ENCODE assay signal across 22 cellular contexts in genomic region chr15:96052154-96052553, GRCh38.
DNase-seq lines count a peak whose midpoint lies in the region; ATAC-seq and TF ChIP-seq lines count a peak whose summit lies in the region.
"Had no signal": no experiment of that assay in that cellular context is flagged by ENCODE, and none has a peak within 500 bp of the region (broad histone marks: within the 10 kb centered on the region; RNA-seq: fewer than 3 reads in every experiment).

No MANE protein-coding gene starts in this region.

- intact Hi-C loops in Calu3 (cut with micrococcal nuclease; ENCODE audit: unreplicated experiment) (loop anchor here (2.0 to 5.0 kb wide), 3 partner anchors 119 to 281 kb away; no protein-coding TSS in a partner anchor), sciatic nerve (cut with DNase I) (no loop called here)

- H3K9me3 ChIP-seq in iPS-18a (ENCODE audit: control insufficient read depth, low read depth, low read length) (no peaks in the 10 kb centered on the region), neural progenitor cell (ENCODE audit: low read depth) (no peaks in the 10 kb centered on the region), Karpas-422 (ENCODE audit: low read length) (peaks cover 21% of the 10 kb centered on the region)
- H3K9me3 ChIP-seq: HAP-1, neutrophil, testis had no signal

- H3K27ac ChIP-seq in KMS-11 (no peak overlapping the region), iPS-18a (ENCODE audit: low read length) (no peak overlapping the region), neural progenitor cell (no peak overlapping the region), Karpas-422 (ENCODE audit: low read length) (no peak overlapping the region)
- H3K27ac ChIP-seq: neutrophil, testis had no signal

- H3F3A ChIP-seq in neural progenitor cell (ENCODE audit: low read depth), result peaks cover 35% of the 10 kb centered on the region

- H3K4me2 ChIP-seq in KMS-11 (peak overlapping the region; percentile 96; the same call in 1 of the 2 replicates), neural progenitor cell (peak overlapping the region; percentile 81), Karpas-422 (ENCODE audit: low read depth, low read length, poor library complexity, severe bottlenecking) (no peak overlapping the region)

- H3K4me1 ChIP-seq in KMS-11 (ENCODE audit: low read depth, poor library complexity, severe bottlenecking), result peaks cover 34% of the 10 kb centered on the region
- H3K4me1 ChIP-seq in iPS-18a (ENCODE audit: control insufficient read depth, low read depth, low read length), result peaks cover 7% of the 10 kb centered on the region
- H3K4me1 ChIP-seq in neural progenitor cell, result peaks cover 39% of the 10 kb centered on the region
- H3K4me1 ChIP-seq in Karpas-422 (ENCODE audit: low read length), result no peaks in the 10 kb centered on the region

- CTCF ChIA-PET in Calu3 (lab: Charles Lee), result interaction anchor here (0.6 to 1.7 kb wide), 4 partner anchors 10 to 275 kb away, joined by 3 to 5 read pairs (median 4); no protein-coding TSS in a partner anchor

- no peaks in the 10 kb centered on the region for H3K36me3 ChIP-seq in KMS-11 (ENCODE audit: insufficient read depth)
- no peaks in the 10 kb centered on the region for H3K36me3 ChIP-seq in iPS-18a (ENCODE audit: control insufficient read depth, low read depth, low read length)
- no peaks in the 10 kb centered on the region for H3K36me3 ChIP-seq in neural progenitor cell
- no peaks in the 10 kb centered on the region; the same call in 1 of the 2 replicates for H3K36me3 ChIP-seq in Karpas-422 (ENCODE audit: insufficient read depth, low read length)
- H3K36me3 ChIP-seq: HAP-1, neutrophil had no signal

- H4K20me1 ChIP-seq in KMS-11 (ENCODE audit: insufficient read depth) (no peaks in the 10 kb centered on the region), neural progenitor cell (ENCODE audit: low read depth) (no peaks in the 10 kb centered on the region), Karpas-422 (ENCODE audit: insufficient read depth, low read depth, low read length) (no peaks in the 10 kb centered on the region)

- no peak for TF ChIP-seq CTCF in Calu3 (IDR thresholded peaks at IDR 0.05; ENCODE audit: unreplicated experiment)
- TF ChIP-seq CTCF in KMS-11 (conservative IDR thresholded peaks at IDR 0.05; ENCODE audit: low read depth, low read length), result no peak
- no peak for TF ChIP-seq CTCF in neural progenitor cell (IDR thresholded peaks at IDR 0.05)

- no TSS peak for BruUV-seq in Calu3 (replicated peaks; lab: Mats Ljungman, UMichigan)

- H3K79me2 ChIP-seq in KMS-11 (ENCODE audit: insufficient read depth, low read depth) (no peaks in the 10 kb centered on the region), neural progenitor cell (ENCODE audit: low read depth) (no peaks in the 10 kb centered on the region), Karpas-422 (ENCODE audit: low read length) (no peaks in the 10 kb centered on the region)

- H3K4me3 ChIP-seq in KMS-11 (IDR thresholded peaks at IDR 0.05; ENCODE audit: insufficient read depth, low read depth, low read length) (no peak overlapping the region), iPS-18a (ENCODE audit: low read length) (peak overlapping the region; percentile 51), neural progenitor cell (peak overlapping the region; percentile 39), Karpas-422 (ENCODE audit: low read length) (no peak overlapping the region)
- H3K4me3 ChIP-seq: HAP-1 had no signal

- H3K9ac ChIP-seq in KMS-11 (no peak overlapping the region), iPS-18a (ENCODE audit: low read length) (no peak overlapping the region), neural progenitor cell (no peak overlapping the region), Karpas-422 (ENCODE audit: low read length) (no peak overlapping the region)

- H3K9me3 Mint-ChIP-seq in Calu3 (ENCODE audit: low read depth, unreplicated experiment) (no peaks in the 10 kb centered on the region), neural progenitor cell (peaks cover 6% of the 10 kb centered on the region)
- H3K9me3 Mint-ChIP-seq: CD8-positive, alpha-beta T cell had no signal

- H3K27me3 ChIP-seq in KMS-11 (ENCODE audit: insufficient read depth, low read depth) (no peaks in the 10 kb centered on the region), iPS-18a (ENCODE audit: control insufficient read depth, insufficient read depth, low read length) (peaks cover 78% of the 10 kb centered on the region), neural progenitor cell (peaks cover 17% of the 10 kb centered on the region), Karpas-422 (ENCODE audit: low read length) (no peaks in the 10 kb centered on the region)
- H3K27me3 ChIP-seq: testis had no signal

- no peaks in the 10 kb centered on the region for H3K36me3 Mint-ChIP-seq in Calu3 (ENCODE audit: insufficient read depth, unreplicated experiment)
- no peaks in the 10 kb centered on the region for H3K36me3 Mint-ChIP-seq in neural progenitor cell
- H3K36me3 Mint-ChIP-seq: CD8-positive, alpha-beta T cell had no signal

- H3K27ac Mint-ChIP-seq in Calu3 (ENCODE audit: unreplicated experiment), result peak overlapping the region; percentile 30
- H3K27ac Mint-ChIP-seq in neural progenitor cell, result no peak overlapping the region
- H3K27ac Mint-ChIP-seq: activated CD4-positive, alpha-beta T cell treated with anti-CD3 and anti-CD28 coated beads for 36 hours; CD8-positive, alpha-beta T cell had no signal

- ATAC-seq in sciatic nerve, result no peak
- ATAC-seq: activated CD4-positive, alpha-beta T cell treated with anti-CD3 and anti-CD28 coated beads for 36 hours; CD8-positive, alpha-beta T cell had no signal

- no peaks in the 10 kb centered on the region for H3K9me2 ChIP-seq in Karpas-422 (replicated peaks; ENCODE audit: insufficient read depth, low read length)

- H3K27me3 Mint-ChIP-seq in Calu3 (ENCODE audit: unreplicated experiment), result no peaks in the 10 kb centered on the region
- H3K27me3 Mint-ChIP-seq in neural progenitor cell (ENCODE audit: insufficient read depth, low read depth), result peaks cover 9% of the 10 kb centered on the region

- H2AFZ ChIP-seq in KMS-11 (ENCODE audit: low read depth), result no peak overlapping the region
- no peak overlapping the region for H2AFZ ChIP-seq in neural progenitor cell (replicated peaks)
- H2AFZ ChIP-seq in Karpas-422 (ENCODE audit: low read length), result no peak overlapping the region

- peaks cover 35% of the 10 kb centered on the region for H3K4me1 Mint-ChIP-seq in Calu3 (ENCODE audit: low read depth, unreplicated experiment)
- peaks cover 47% of the 10 kb centered on the region for H3K4me1 Mint-ChIP-seq in neural progenitor cell

- H3K4me3 Mint-ChIP-seq in Calu3 (ENCODE audit: low read depth, unreplicated experiment), result peak overlapping the region; percentile 67
- H3K4me3 Mint-ChIP-seq in neural progenitor cell, result peak overlapping the region; percentile 73
- H3K4me3 Mint-ChIP-seq: activated CD4-positive, alpha-beta T cell treated with anti-CD3 and anti-CD28 coated beads for 36 hours; CD8-positive, alpha-beta T cell had no signal

- DNase-seq in Calu3 (peak; percentile 26), neural progenitor cell (ENCODE audit: low spot score) (no peak), sciatic nerve (ENCODE audit: low spot score) (no peak), Karpas-422 (no peak)
- no peak for DNase-seq in effector CD4-positive, alpha-beta T cell
- no peak for DNase-seq in effector CD8-positive, alpha-beta T cell (lab: John Stamatoyannopoulos, UW)
- DNase-seq: activated T-cell treated with anti-CD3 and anti-CD28 coated beads, Interleukin-2, amount 50 U/mL, for 1 hour; AML-193; CD8-positive, alpha-beta T cell; DMS153; Kasumi-1; kidney glomerular epithelial cell; MV-4-11; NCI-H446 treated with DMSO at 0.1 percent for 48 hours; stimulated activated naive CD4-positive, alpha-beta T cell treated with Interleukin-2 at 50 U/mL for 16 hours; T-helper 2 cell had no signal

Comparison
In these comparisons a context has a peak if more than half of its experiments do, and no peak if none do; other contexts are left out.
1. H3K4me3 ChIP-seq: peak in iPS-18a (single experiment) and neural progenitor cell (single experiment); none in KMS-11 (single experiment) and Karpas-422 (single experiment).